Comparison of ENCODE assay signal across 8 cellular contexts in the genomic region with DNA sequence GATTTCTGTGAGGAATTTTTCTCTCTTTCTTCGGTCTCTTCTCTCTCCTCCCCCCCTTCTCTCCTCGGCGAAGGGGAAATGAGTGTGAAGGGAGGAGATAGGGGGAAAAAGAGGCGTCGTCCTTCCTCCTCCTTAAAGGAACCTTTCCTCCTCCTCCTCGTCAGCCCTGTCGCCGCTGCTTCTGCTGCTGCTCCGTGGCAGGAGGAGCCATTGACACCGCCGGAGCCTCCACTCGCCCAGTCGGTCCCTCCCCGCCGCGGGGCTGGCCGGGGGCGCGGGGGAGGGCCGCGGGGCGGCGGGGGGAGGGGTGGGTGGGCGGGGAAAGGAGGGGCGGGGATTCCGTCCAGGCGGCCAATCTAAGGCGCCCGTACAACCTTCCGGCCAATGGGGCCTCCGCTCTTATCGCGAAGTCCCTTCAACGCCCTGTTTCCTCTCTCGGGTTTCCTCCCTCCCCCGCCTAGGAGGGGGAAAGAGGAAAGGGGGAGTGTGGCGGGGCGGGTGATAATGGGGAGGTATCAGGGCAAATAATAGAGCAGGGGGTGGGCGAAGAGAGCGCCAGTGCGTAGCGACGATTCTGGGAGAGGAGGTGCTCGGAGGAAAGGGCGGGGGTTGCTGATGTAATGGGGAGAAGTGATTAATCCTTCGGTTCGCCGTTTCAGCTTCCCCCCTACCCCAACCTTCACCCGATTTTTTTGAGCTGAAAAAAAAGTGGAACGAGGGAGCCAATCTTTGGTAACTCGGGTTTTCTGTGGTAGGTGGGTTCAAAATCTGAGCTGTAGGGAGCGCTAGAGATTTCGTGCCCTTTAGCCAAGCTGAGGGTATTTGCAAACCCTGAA. TPM values are rescaled to one million over a fixed set of nuclear protein-coding genes. Genes with fewer than 3 reads are reported as not detected.
DNase-seq lines count a peak whose midpoint lies in the region; ATAC-seq and TF ChIP-seq lines count a peak whose summit lies in the region.

TSS of gene FBXO11 (minus strand) at position 238 of the 836 bp plus-strand sequence. CDS start 778 bp downstream, outside the sequence.

- no peak for TF ChIP-seq CTCF in mucosa of descending colon (IDR thresholded peaks at IDR 0.05)

- TF ChIP-seq EP300 in Ishikawa (IDR thresholded peaks at IDR 0.05; ENCODE audit: borderline replicate concordance), result no peak

- H3K9me3 ChIP-seq in mucosa of descending colon, result no peaks in the 10 kb centered on the region

- intact Hi-C loops in mucosa of descending colon (cut with DNase I, micrococcal nuclease), result loop anchor here in 1 of 2 donors (5.0 kb wide), 1 partner anchor 201 kb away; no protein-coding TSS in a partner anchor

- DNase-seq in DMS53 (lab: John Stamatoyannopoulos, UW) (peak; percentile 99), OCI-M2 (lab: John Stamatoyannopoulos, UW; ENCODE audit: unreplicated experiment) (peak; percentile 86), activated T-cell treated with anti-CD3 and anti-CD28 coated beads for 4 hours (peak; percentile 94), epithelial cell of prostate (ENCODE audit: low read depth, low spot score) (peak; percentile 93), mucosa of descending colon (peak; percentile 93 to 96 (median 94))
- peak; percentile 90 for DNase-seq in stimulated activated CD8-positive, alpha-beta memory T cell treated with anti-CD3 and anti-CD28 coated beads, Interleukin-4, amount 100 ng/mL, for 24 hours (ENCODE audit: low read depth)

- H3K36me3 ChIP-seq in mucosa of descending colon (ENCODE audit: low read depth), result no peaks in the 10 kb centered on the region

- peak; percentile 46 for TF ChIP-seq RAD21 in Ishikawa (IDR thresholded peaks at IDR 0.05; ENCODE audit: low read depth)

- peak within 1 kb of the TSS; percentile 93 for H3K4me3 ChIP-seq in mucosa of descending colon

- peaks cover 8% of the 10 kb centered on the region for H3K4me1 ChIP-seq in mucosa of descending colon (ENCODE audit: low read depth)

- H3K27ac ChIP-seq in epithelial cell of prostate, result peak within 1 kb of the TSS; percentile 99

- ATAC-seq in GM21576 (IDR thresholded peaks at IDR 0.05; ENCODE audit: unreplicated experiment), result peak; percentile 88
- ATAC-seq in mucosa of descending colon, result peak; percentile 89

TF ChIP-seq in Ishikawa, 13 proteins besides CTCF, POLR2A, EP300 and RAD21:
- peak; percentile 84 for TF ChIP-seq YY1 (IDR thresholded peaks at IDR 0.05; ENCODE audit: low read depth)
- no peak for TF ChIP-seq CEBPB (IDR thresholded peaks at IDR 0.05)
- no peak for TF ChIP-seq TEAD4 (IDR thresholded peaks at IDR 0.05)
- peak; percentile 48 for TF ChIP-seq MAX (IDR thresholded peaks at IDR 0.05)
- 0 out of 2 replicates have a peak, but pooled peaks have one; percentile 8 for TF ChIP-seq EGR1 (IDR thresholded peaks at IDR 0.05)
- no peak for TF ChIP-seq ZBTB7A (IDR thresholded peaks at IDR 0.05; ENCODE audit: low read depth)
- TF ChIP-seq TCF12 (IDR thresholded peaks at IDR 0.05; ENCODE audit: low read depth), result peak; percentile 15; the same call in 1 of the 2 replicates
- TF ChIP-seq NFIC (IDR thresholded peaks at IDR 0.05), result no peak
- TF ChIP-seq, protein P1, sequence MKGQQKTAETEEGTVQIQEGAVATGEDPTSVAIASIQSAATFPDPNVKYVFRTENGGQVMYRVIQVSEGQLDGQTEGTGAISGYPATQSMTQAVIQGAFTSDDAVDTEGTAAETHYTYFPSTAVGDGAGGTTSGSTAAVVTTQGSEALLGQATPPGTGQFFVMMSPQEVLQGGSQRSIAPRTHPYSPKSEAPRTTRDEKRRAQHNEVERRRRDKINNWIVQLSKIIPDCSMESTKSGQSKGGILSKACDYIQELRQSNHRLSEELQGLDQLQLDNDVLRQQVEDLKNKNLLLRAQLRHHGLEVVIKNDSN (IDR thresholded peaks at IDR 0.05), result no peak
- TF ChIP-seq TAF1 (IDR thresholded peaks at IDR 0.05; ENCODE audit: low read depth), result peak; percentile 71
- TF ChIP-seq REST (IDR thresholded peaks at IDR 0.05; ENCODE audit: low read depth), result no peak

RNA-seq across cellular contexts. Expression of gene FBXO11, which starts in this region (rescaled TPM):
- 10 to 100 TPM; 40.7 to 70.4 (median 46.7) TPM for total RNA-seq in mucosa of descending colon

Comparison
In these comparisons a context has a peak if more than half of its experiments do, and no peak if none do; other contexts are left out.
1. Peak in every context shown above with its lines: DNase-seq, ATAC-seq, H3K4me3 ChIP-seq and H3K27ac ChIP-seq.